Comparison of ENCODE assay signal across 1 cellular context in genomic region chr3:14921034-14921616, GRCh38.
TF ChIP-seq lines count a peak whose summit lies in the region.

No MANE protein-coding gene starts in this region.

TF ChIP-seq in H1, 55 proteins besides CTCF, POLR2A, EP300 and RAD21 (continued from another document):
- TF ChIP-seq USF2 (IDR thresholded peaks at IDR 0.05; ENCODE audit: low read length) (no peak), CREB1 (IDR thresholded peaks at IDR 0.05) (peak; percentile 30; the same call in 1 of the 2 replicates), KDM1A (IDR thresholded peaks at IDR 0.05; ENCODE audit: borderline replicate concordance, low read length) (no peak), JUN (IDR thresholded peaks at IDR 0.05; ENCODE audit: low read depth, low read length) (no peak), E2F6 (IDR thresholded peaks at IDR 0.05) (peak; percentile 30; the same call in 1 of the 2 replicates), TEAD4 (IDR thresholded peaks at IDR 0.05; ENCODE audit: low read depth, low read length) (no peak), CHD1 (IDR thresholded peaks at IDR 0.05; ENCODE audit: low read depth, low read length) (no peak), CBX8 (IDR thresholded peaks at IDR 0.05; ENCODE audit: borderline replicate concordance, low read depth, low read length) (no peak), YY1 (IDR thresholded peaks at IDR 0.05; ENCODE audit: low read depth, low read length) (no peak), BACH1 (IDR thresholded peaks at IDR 0.05; ENCODE audit: low read length) (peak; percentile 67), SIRT6 (IDR thresholded peaks at IDR 0.05; ENCODE audit: low read length) (no peak), MAX (IDR thresholded peaks at IDR 0.05) (peak; percentile 19; the same call in 1 of the 2 replicates)
